In the genomic region with DNA sequence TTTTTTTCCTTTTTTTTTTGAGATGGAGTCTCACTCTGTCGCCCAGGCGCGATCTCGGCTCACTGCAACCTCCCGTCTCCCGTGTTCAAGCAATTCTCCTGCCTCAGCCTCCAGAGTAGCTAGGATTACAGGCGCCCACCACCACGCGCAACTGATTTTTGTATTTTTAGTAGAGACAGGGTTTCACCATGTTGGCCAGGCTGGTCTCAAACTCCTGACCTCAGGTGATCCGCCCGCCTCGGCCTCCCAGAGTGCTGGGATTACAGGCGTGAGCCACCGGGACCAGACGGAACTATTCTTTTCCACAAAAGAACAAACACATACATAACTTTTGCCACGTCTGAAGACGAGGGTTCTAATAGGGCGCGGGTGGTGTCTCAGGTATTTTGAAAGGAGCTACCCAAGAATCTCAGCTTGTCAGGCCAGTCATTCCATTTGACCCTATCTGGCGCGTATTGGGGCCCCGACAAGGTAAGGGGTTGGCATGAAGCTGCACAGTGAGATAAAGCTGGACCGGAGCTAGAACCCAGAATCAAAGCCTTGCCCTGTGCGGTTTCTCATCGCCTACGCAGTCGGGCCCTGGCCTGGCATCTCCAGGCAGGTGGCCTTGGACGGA, we compare ENCODE assay signal across 8 cellular contexts. TPM values are rescaled to one million over a fixed set of nuclear protein-coding genes. Genes with fewer than 3 reads are reported as not detected.
DNase-seq lines count a peak whose midpoint lies in the region; ATAC-seq and TF ChIP-seq lines count a peak whose summit lies in the region.
"Not testable (repeated sequence)": the region's sequence is repeated elsewhere in the genome, so short reads cannot be mapped to it uniquely, and the experiment has no call there.

No MANE protein-coding gene starts in this region.

- peaks cover 23% of the 10 kb centered on the region for H3K4me1 Mint-ChIP-seq in activated T-cell treated with anti-CD3 and anti-CD28 coated beads, Interleukin-2, amount 50 U/mL, for 72 hours (ENCODE audit: low read depth)
- H3K4me1 Mint-ChIP-seq in dendritic cell treated with granulocyte-macrophage colony-stimulating factor and Interleukin-4, amounts not matched to agents 40 ng/mL and 50 ng/mL, for 4 days (ENCODE audit: low read depth) = peaks cover 46% of the 10 kb centered on the region
- H3K4me1 Mint-ChIP-seq in naive thymus-derived CD8-positive, alpha-beta T cell = peaks cover 19 to 37% (median 28%) of the 10 kb centered on the region in 4 donors
- peaks cover 18 to 34% of the 10 kb centered on the region in 2 donors for H3K4me1 Mint-ChIP-seq in stimulated activated naive B cell treated with anti-CD40 and anti-IgM and Interleukin-4, amounts not matched to agents 10 μg/mL and 1 μg/mL and 100 μg/mL, for 72 hours

- peak overlapping the region; percentile 76 for H3K27ac Mint-ChIP-seq in activated T-cell treated with anti-CD3 and anti-CD28 coated beads, Interleukin-2, amount 50 U/mL, for 72 hours
- H3K27ac Mint-ChIP-seq in dendritic cell treated with granulocyte-macrophage colony-stimulating factor and Interleukin-4, amounts not matched to agents 40 ng/mL and 50 ng/mL, for 4 days = peak overlapping the region; percentile 96
- peak overlapping the region; percentile 93 to 98 (median 98) for H3K27ac Mint-ChIP-seq in naive thymus-derived CD8-positive, alpha-beta T cell
- H3K27ac Mint-ChIP-seq in stimulated activated naive B cell treated with anti-CD40 and anti-IgM and Interleukin-4, amounts not matched to agents 10 μg/mL and 1 μg/mL and 100 μg/mL, for 72 hours = peak overlapping the region; percentile 97

- H3K27me3 ChIP-seq in BE2C, hepatocyte: not testable (repeated sequence)

- peak overlapping the region; percentile 93 for H3K4me2 ChIP-seq in hepatocyte

- H3K9me3 Mint-ChIP-seq in activated T-cell treated with anti-CD3 and anti-CD28 coated beads, Interleukin-2, amount 50 U/mL, for 72 hours; dendritic cell treated with granulocyte-macrophage colony-stimulating factor and Interleukin-4, amounts not matched to agents 40 ng/mL and 50 ng/mL, for 4 days; naive thymus-derived CD8-positive, alpha-beta T cell; stimulated activated naive B cell treated with anti-CD40 and anti-IgM and Interleukin-4, amounts not matched to agents 10 μg/mL and 1 μg/mL and 100 μg/mL, for 72 hours: not testable (repeated sequence)

- not testable (repeated sequence) for TF ChIP-seq POLR2A in NB4 (IDR thresholded peaks at IDR 0.05; ENCODE audit: extremely low read depth, insufficient read length)

- POLR2A ChIA-PET in naive thymus-derived CD8-positive, alpha-beta T cell (lab: Charles Lee) = interaction anchor here (0.7 to 2.5 kb wide), 17 partner anchors 8 to 305 kb away, joined by 3 to 30 read pairs (median 5); a partner anchor contains a TSS

- 80% methylated on average over 28 of the region's 28 CpGs for WGBS in hepatocyte (ENCODE audit: low lambda C conversion rate, missing lambda C conversion rate)

- H3K27ac ChIP-seq in hepatocyte = peak overlapping the region; percentile 99

- peak overlapping the region; percentile 73 for H2AFZ ChIP-seq in hepatocyte

- H3K79me2 ChIP-seq in hepatocyte = peaks cover 16% of the 10 kb centered on the region

- peaks cover 8 to 11% of the 10 kb centered on the region in 2 donors for H3K36me3 Mint-ChIP-seq in activated T-cell treated with anti-CD3 and anti-CD28 coated beads, Interleukin-2, amount 50 U/mL, for 72 hours (ENCODE audit: insufficient read depth in 2 of 2)
- peaks cover 43% of the 10 kb centered on the region for H3K36me3 Mint-ChIP-seq in dendritic cell treated with granulocyte-macrophage colony-stimulating factor and Interleukin-4, amounts not matched to agents 40 ng/mL and 50 ng/mL, for 4 days (ENCODE audit: low read depth)
- peaks cover 0 to 29% (median 8%) of the 10 kb centered on the region in 3 donors for H3K36me3 Mint-ChIP-seq in naive thymus-derived CD8-positive, alpha-beta T cell
- H3K36me3 Mint-ChIP-seq in stimulated activated naive B cell treated with anti-CD40 and anti-IgM and Interleukin-4, amounts not matched to agents 10 μg/mL and 1 μg/mL and 100 μg/mL, for 72 hours = peaks cover 23 to 30% of the 10 kb centered on the region in 2 donors

- intact Hi-C loops in dendritic cell treated with granulocyte-macrophage colony-stimulating factor and Interleukin-4, amounts not matched to agents 40 ng/mL and 50 ng/mL, for 4 days (cut with micrococcal nuclease) = not testable (repeated sequence)

- peak overlapping the region; percentile 87 to 99 for H3K4me3 Mint-ChIP-seq in activated T-cell treated with anti-CD3 and anti-CD28 coated beads, Interleukin-2, amount 50 U/mL, for 72 hours
- H3K4me3 Mint-ChIP-seq in dendritic cell treated with granulocyte-macrophage colony-stimulating factor and Interleukin-4, amounts not matched to agents 40 ng/mL and 50 ng/mL, for 4 days = peak overlapping the region; percentile 73
- H3K4me3 Mint-ChIP-seq in naive thymus-derived CD8-positive, alpha-beta T cell = peak overlapping the region; percentile 88 to 96 (median 94)
- peak overlapping the region; percentile 88 to 95 for H3K4me3 Mint-ChIP-seq in stimulated activated naive B cell treated with anti-CD40 and anti-IgM and Interleukin-4, amounts not matched to agents 10 μg/mL and 1 μg/mL and 100 μg/mL, for 72 hours

- H3K9me2 ChIP-seq in hepatocyte (replicated peaks; ENCODE audit: insufficient read depth) = not testable (repeated sequence)

- H3K9me3 ChIP-seq in BE2C; hepatocyte (ENCODE audit: low read depth): not testable (repeated sequence)

- H3K4me1 ChIP-seq in BE2C = not testable (repeated sequence)
- peaks cover 15% of the 10 kb centered on the region for H3K4me1 ChIP-seq in hepatocyte (ENCODE audit: insufficient read depth)

- not testable (repeated sequence) for TF ChIP-seq CTCF in BE2C (IDR thresholded peaks at IDR 0.05; ENCODE audit: low read depth, low read length); NB4 (IDR thresholded peaks at IDR 0.05; ENCODE audit: low read depth, low read length); hepatocyte (IDR thresholded peaks at IDR 0.05; ENCODE audit: poor library complexity)

- not testable (repeated sequence) for H4K20me1 ChIP-seq in hepatocyte (ENCODE audit: insufficient read depth, poor library complexity, severe bottlenecking)

- H3K36me3 ChIP-seq in BE2C = peaks cover 22% of the 10 kb centered on the region
- H3K36me3 ChIP-seq in hepatocyte (replicated peaks; ENCODE audit: insufficient read depth, low read depth) = not testable (repeated sequence)

- not testable (repeated sequence) for H3K27me3 Mint-ChIP-seq in activated T-cell treated with anti-CD3 and anti-CD28 coated beads, Interleukin-2, amount 50 U/mL, for 72 hours (ENCODE audit: low read depth); dendritic cell treated with granulocyte-macrophage colony-stimulating factor and Interleukin-4, amounts not matched to agents 40 ng/mL and 50 ng/mL, for 4 days; naive thymus-derived CD8-positive, alpha-beta T cell; stimulated activated naive B cell treated with anti-CD40 and anti-IgM and Interleukin-4, amounts not matched to agents 10 μg/mL and 1 μg/mL and 100 μg/mL, for 72 hours

- ATAC-seq in GM21576 (IDR thresholded peaks at IDR 0.05; ENCODE audit: unreplicated experiment) = peak; percentile 0
- ATAC-seq in activated T-cell treated with anti-CD3 and anti-CD28 coated beads, Interleukin-2, amount 50 U/mL, for 72 hours (replicated peaks in 1 of 2); naive thymus-derived CD8-positive, alpha-beta T cell: not testable (repeated sequence)
- peak; percentile 22 to 25 for ATAC-seq in stimulated activated naive B cell treated with anti-CD40 and anti-IgM and Interleukin-4, amounts not matched to agents 10 μg/mL and 1 μg/mL and 100 μg/mL, for 72 hours (replicated peaks)

- H3K4me3 ChIP-seq in BE2C (ENCODE audit: low read depth, low read length) (peak overlapping the region; percentile 89), NB4 (ENCODE audit: low read depth, low read length) (peak overlapping the region; percentile 86), hepatocyte (peak overlapping the region; percentile 48)

- DNase-seq in BE2C; NB4 (ENCODE audit: low read depth); hepatocyte (ENCODE audit: low spot score); stimulated activated naive B cell treated with anti-CD40 and anti-IgM and Interleukin-4, amounts not matched to agents 10 μg/mL and 1 μg/mL and 100 μg/mL, for 72 hours: not testable (repeated sequence)
- DNase-seq in activated T-cell treated with anti-CD3 and anti-CD28 coated beads, Interleukin-2, amount 50 U/mL, for 72 hours = peak; percentile 26 to 48
- DNase-seq in naive thymus-derived CD8-positive, alpha-beta T cell = peak in 1 of 10 donors; percentile 2

RNA-seq across cellular contexts. Expression of a gene that starts 0.7 kb away (rescaled TPM):
- polyA plus RNA-seq in BE2C (2012; ENCODE audit: insufficient read depth, insufficient read length, low read depth) = 121 TPM
- 10 to 100 TPM; 48.6 to 52.2 TPM for total RNA-seq in activated T-cell treated with anti-CD3 and anti-CD28 coated beads, Interleukin-2, amount 50 U/mL, for 72 hours
- 57.2 and 62.0 TPM in 2 replicates for total RNA-seq in hepatocyte
- polyA plus RNA-seq in hepatocyte = 31.5 and 32.6 TPM in 2 replicates
- total RNA-seq in naive thymus-derived CD8-positive, alpha-beta T cell = 10 to 100 TPM; 89.8 to 97.1 TPM
- polyA plus RNA-seq in naive thymus-derived CD8-positive, alpha-beta T cell = 10 to 100 TPM; 28.2 to 33.5 (median 31.4) TPM

RNA-seq across cellular contexts. Expression of a gene that starts 35.1 kb away (rescaled TPM):
- 2.4 TPM for polyA plus RNA-seq in BE2C (2012; ENCODE audit: insufficient read depth, insufficient read length, low read depth)
- total RNA-seq in activated T-cell treated with anti-CD3 and anti-CD28 coated beads, Interleukin-2, amount 50 U/mL, for 72 hours = under 1 TPM; 0.31 to 0.58 TPM
- 1.1 and 4.5 TPM in 2 replicates for total RNA-seq in hepatocyte
- 0.06 and 0.42 TPM in 2 replicates for polyA plus RNA-seq in hepatocyte
- not detected for total RNA-seq in naive thymus-derived CD8-positive, alpha-beta T cell
- under 1 TPM; 0.07 to 0.21 (median 0.07) TPM for polyA plus RNA-seq in naive thymus-derived CD8-positive, alpha-beta T cell

RNA-seq across cellular contexts. Expression of a gene that starts 44.7 kb away (rescaled TPM):
- polyA plus RNA-seq in BE2C (2012; ENCODE audit: insufficient read depth, insufficient read length, low read depth) = 129 TPM
- under 1 TPM in 1 of 2 donors, not detected in 1; 0.25 TPM for total RNA-seq in activated T-cell treated with anti-CD3 and anti-CD28 coated beads, Interleukin-2, amount 50 U/mL, for 72 hours
- total RNA-seq in hepatocyte = 10.5 and 10.8 TPM in 2 replicates
- 6.2 and 8.6 TPM in 2 replicates for polyA plus RNA-seq in hepatocyte
- total RNA-seq in naive thymus-derived CD8-positive, alpha-beta T cell = not detected
- polyA plus RNA-seq in naive thymus-derived CD8-positive, alpha-beta T cell = 1 to 10 TPM in 1 of 3 donors, under 1 TPM in 1, not detected in 1; 0.06 to 1.3 TPM

RNA-seq across cellular contexts. Expression of a gene that starts 46.0 kb away (rescaled TPM):
- 84.7 TPM for polyA plus RNA-seq in BE2C (2012; ENCODE audit: insufficient read depth, insufficient read length, low read depth)
- total RNA-seq in activated T-cell treated with anti-CD3 and anti-CD28 coated beads, Interleukin-2, amount 50 U/mL, for 72 hours = 10 to 100 TPM; 38.6 to 40.4 TPM
- total RNA-seq in hepatocyte = 53.0 and 57.8 TPM in 2 replicates
- 48.2 and 52.6 TPM in 2 replicates for polyA plus RNA-seq in hepatocyte
- total RNA-seq in naive thymus-derived CD8-positive, alpha-beta T cell = 10 to 100 TPM; 31.3 to 31.6 TPM
- 10 to 100 TPM; 27.4 to 40.1 (median 30.1) TPM for polyA plus RNA-seq in naive thymus-derived CD8-positive, alpha-beta T cell
